In the genomic region with DNA sequence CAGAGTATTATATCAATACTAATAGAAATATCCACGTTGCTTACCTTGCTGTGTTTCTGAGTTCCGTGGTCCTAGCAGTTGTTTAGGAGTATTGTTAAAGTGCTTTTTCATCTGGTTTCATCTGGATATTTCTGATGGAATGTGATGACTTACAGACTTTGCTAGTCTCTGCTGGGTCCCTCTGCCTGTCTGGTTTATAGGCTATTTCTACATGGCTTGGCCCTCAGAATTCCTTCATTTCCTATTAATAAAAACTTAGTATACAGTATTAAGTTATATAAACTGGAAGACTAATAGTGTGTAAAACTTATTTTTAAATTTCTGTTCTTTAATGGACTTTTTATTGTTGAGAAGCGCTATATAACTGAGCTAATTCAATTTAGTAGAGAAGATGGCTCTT, we compare ENCODE assay signal across 19 cellular contexts. TPM values are rescaled to one million over a fixed set of nuclear protein-coding genes. Genes with fewer than 3 reads are reported as not detected.
DNase-seq lines count a peak whose midpoint lies in the region; ATAC-seq, FAIRE-seq and TF ChIP-seq lines count a peak whose summit lies in the region.
"Had no signal": no experiment of that assay in that cellular context is flagged by ENCODE, and none has a peak within 500 bp of the region (broad histone marks: within the 10 kb centered on the region; RNA-seq: fewer than 3 reads in every experiment).

A gene (minus strand): TSS at position 101 of the 400 bp plus-strand sequence. CDS start 7,502 bp downstream, outside the sequence.

- peak within 1 kb of the TSS; percentile 55 for H3K27ac Mint-ChIP-seq in astrocyte (ENCODE audit: unreplicated experiment)

- H3K9me3 Mint-ChIP-seq in astrocyte (ENCODE audit: unreplicated experiment): peaks cover 4% of the 10 kb centered on the region

- no peaks in the 10 kb centered on the region for H4K20me1 ChIP-seq in astrocyte (ENCODE audit: insufficient read depth, low read length)

- H3K4me3 Mint-ChIP-seq in astrocyte (ENCODE audit: unreplicated experiment): peak within 1 kb of the TSS; percentile 64
- H3K4me3 Mint-ChIP-seq: CD8-positive, alpha-beta memory T cell had no signal

- no peaks in the 10 kb centered on the region for H3K27me3 ChIP-seq in astrocyte (ENCODE audit: insufficient read depth, low read length)
- H3K27me3 ChIP-seq in lower lobe of right lung (ENCODE audit: low read depth): no peaks in the 10 kb centered on the region
- no peaks in the 10 kb centered on the region for H3K27me3 ChIP-seq in prostate gland (replicated peaks; ENCODE audit: insufficient read depth)
- H3K27me3 ChIP-seq in vagina: no peaks in the 10 kb centered on the region

- no peaks in the 10 kb centered on the region for H3K36me3 ChIP-seq in astrocyte (ENCODE audit: insufficient read depth, low read length)
- no peaks in the 10 kb centered on the region for H3K36me3 ChIP-seq in lower lobe of right lung
- H3K36me3 ChIP-seq in prostate gland: no peaks in the 10 kb centered on the region
- H3K36me3 ChIP-seq in vagina: no peaks in the 10 kb centered on the region

- intact Hi-C loops in lower lobe of right lung (cut with DNase I) (no loop called here), prostate gland (cut with DNase I) (no loop called here), vagina (cut with DNase I) (no loop called here)

- DNase-seq in astrocyte (ENCODE audit: low read depth) (no peak), lower lobe of right lung (no peak), prostate gland (ENCODE audit: low spot score) (no peak), vagina (ENCODE audit: extremely low spot score in 2 of 2) (no peak), NCI-H1105 treated with DMSO at 0.1 percent for 48 hours (lab: John Stamatoyannopoulos, UW) (no peak)
- DNase-seq in stimulated activated naive CD4-positive, alpha-beta T cell (lab: John Stamatoyannopoulos, UW): no peak
- DNase-seq: C1 segment of cervical spinal cord; CD8-positive, alpha-beta memory T cell; DMS53; MV-4-11; NCI-H1436; NCI-H1930; NCI-H226; NCI-H524 treated with DMSO at 0.1 percent for 48 hours; SHP77 had no signal

- TF ChIP-seq CTCF in astrocyte (IDR thresholded peaks at IDR 0.05; ENCODE audit: insufficient read depth, low read depth, low read length): no peak
- TF ChIP-seq CTCF in lower lobe of right lung (IDR thresholded peaks at IDR 0.05): no peak
- TF ChIP-seq CTCF in prostate gland (IDR thresholded peaks at IDR 0.05): no peak
- TF ChIP-seq CTCF in vagina (IDR thresholded peaks at IDR 0.05): no peak

- no peak for ATAC-seq in lower lobe of right lung
- ATAC-seq in HG03025 (IDR thresholded peaks at IDR 0.05; ENCODE audit: low FRiP score, unreplicated experiment): no peak

- H3K9ac ChIP-seq in astrocyte (ENCODE audit: low read length): no peak within 1 kb of the TSS

- no peaks in the 10 kb centered on the region for H3K79me2 ChIP-seq in astrocyte (ENCODE audit: insufficient read depth, low read length)

- H3K9me3 ChIP-seq in astrocyte (ENCODE audit: insufficient read depth, low read depth, low read length) (no peaks in the 10 kb centered on the region), lower lobe of right lung (no peaks in the 10 kb centered on the region), prostate gland (no peaks in the 10 kb centered on the region), vagina (no peaks in the 10 kb centered on the region)

- no peaks in the 10 kb centered on the region for H3K27me3 Mint-ChIP-seq in astrocyte (ENCODE audit: low read depth, unreplicated experiment)

- H3K4me3 ChIP-seq in astrocyte (ENCODE audit: insufficient read depth, low read depth, low read length) (no peak within 1 kb of the TSS), lower lobe of right lung (peak within 1 kb of the TSS; percentile 12), prostate gland (no peak within 1 kb of the TSS), vagina (peak within 1 kb of the TSS; percentile 21 to 24)

- H3K36me3 Mint-ChIP-seq in astrocyte (ENCODE audit: low read depth, unreplicated experiment): no peaks in the 10 kb centered on the region

- H3K27ac ChIP-seq in astrocyte (ENCODE audit: low read depth, low read length) (no peak within 1 kb of the TSS), lower lobe of right lung (no peak within 1 kb of the TSS), prostate gland (peak within 1 kb of the TSS; percentile 10 to 17), vagina (peak within 1 kb of the TSS; percentile 33)

- TF ChIP-seq POLR2A in prostate gland (IDR thresholded peaks at IDR 0.05) (no peak), vagina (IDR thresholded peaks at IDR 0.05) (no peak)

- no peaks in the 10 kb centered on the region for H3K4me1 ChIP-seq in astrocyte (ENCODE audit: insufficient read depth, low read length)
- peaks cover 11% of the 10 kb centered on the region for H3K4me1 ChIP-seq in lower lobe of right lung
- H3K4me1 ChIP-seq in prostate gland (replicated peaks): no peaks in the 10 kb centered on the region
- H3K4me1 ChIP-seq in vagina: no peaks in the 10 kb centered on the region

- FAIRE-seq in astrocyte (lab: Jason Lieb, UNC): no peak
- FAIRE-seq: GM18507, H54 had no signal

- WGBS in prostate gland: 73% methylated on average over 3 of the region's 3 CpGs

- H3K4me1 Mint-ChIP-seq in astrocyte (ENCODE audit: low read depth, unreplicated experiment): peaks cover 4% of the 10 kb centered on the region

- no peak within 1 kb of the TSS for H2AFZ ChIP-seq in astrocyte (ENCODE audit: low read depth, low read length)

- H3K4me2 ChIP-seq in astrocyte (ENCODE audit: low read length): no peak within 1 kb of the TSS

RNA-seq across cellular contexts. Expression of the gene that starts here (rescaled TPM):
- total RNA-seq in astrocyte (0.57 and 0.84 TPM in 2 replicates), lower lobe of right lung (0.68 TPM), prostate gland (1 to 10 TPM in 1 of 2 donors, not detected in 1; 2.2 TPM), vagina (not detected)
- total RNA-seq: CD8-positive, alpha-beta memory T cell; RPMI7951 had no signal

Comparison
In these comparisons a context has a peak if more than half of its experiments do, and no peak if none do; other contexts are left out.
1. H3K27ac ChIP-seq: peak in prostate gland (2 of 2) and vagina (single experiment); none in astrocyte (single experiment) and lower lobe of right lung (single experiment).
2. H3K4me3 ChIP-seq: peak in lower lobe of right lung (single experiment) and vagina (2 of 2); none in astrocyte (single experiment) and prostate gland (0 of 2).